3 cellular contexts compared by ENCODE assay signal in the genomic region with DNA sequence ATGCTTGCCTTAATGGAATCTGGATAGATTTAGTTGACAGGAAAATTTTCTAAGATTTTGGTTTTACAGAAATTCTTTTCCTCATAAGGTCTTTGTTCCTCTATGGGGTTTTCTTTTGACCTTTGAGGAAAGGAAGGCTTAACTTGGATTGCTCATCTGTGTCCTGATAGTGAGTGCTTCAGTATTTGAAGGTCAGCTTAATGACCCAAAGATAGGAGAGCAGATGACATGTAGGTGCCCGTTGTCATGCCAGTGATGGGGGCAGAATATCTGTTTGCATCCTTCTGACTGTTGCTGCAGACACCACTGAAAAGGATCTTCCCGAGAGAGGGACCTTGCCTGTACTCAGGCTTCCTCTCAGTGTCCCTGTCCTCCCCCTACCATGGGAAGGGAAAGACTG.
TF ChIP-seq lines count a peak whose summit lies in the region.

No MANE protein-coding gene starts in this region.

TF ChIP-seq in SK-N-SH, 30 proteins besides CTCF, POLR2A, EP300 and RAD21 (continued from another document):
- no peak for TF ChIP-seq USF1 (IDR thresholded peaks at IDR 0.05; ENCODE audit: borderline replicate concordance, low read depth)
- TF ChIP-seq RCOR1 (IDR thresholded peaks at IDR 0.05; ENCODE audit: low read length) = no peak
- TF ChIP-seq ZBTB33 (IDR thresholded peaks at IDR 0.05; ENCODE audit: borderline replicate concordance, low read depth) = no peak
- no peak for TF ChIP-seq GATA2 (CRISPR knock-in tag; IDR thresholded peaks at IDR 0.05)
- TF ChIP-seq EZH2phosphoT487 (IDR thresholded peaks at IDR 0.05; ENCODE audit: borderline replicate concordance, low read depth) = no peak
- TF ChIP-seq GABPA (IDR thresholded peaks at IDR 0.05; ENCODE audit: low read depth) = no peak
- no peak for TF ChIP-seq RXRA (IDR thresholded peaks at IDR 0.05; ENCODE audit: borderline replicate concordance, low read depth)
- no peak for TF ChIP-seq CHD2 (IDR thresholded peaks at IDR 0.05; ENCODE audit: low read length, partially characterized antibody)
- TF ChIP-seq MXI1 (IDR thresholded peaks at IDR 0.05; ENCODE audit: low read depth, low read length) = no peak
- TF ChIP-seq TCF12 (IDR thresholded peaks at IDR 0.05) = no peak
- no peak for TF ChIP-seq TEAD4 (IDR thresholded peaks at IDR 0.05; ENCODE audit: borderline replicate concordance, insufficient read depth)
TF ChIP-seq in SK-N-SH: peak in this region for 0.

TF ChIP-seq in SK-N-SH treated with all-trans-retinoic acid at 6 μM for 48 hours, 23 proteins besides CTCF, POLR2A, EP300 and RAD21 (continued from another document):
- TF ChIP-seq PATZ1 (CRISPR knock-in tag; IDR thresholded peaks at IDR 0.05; ENCODE audit: borderline replicate concordance) (no peak), OSR1 (CRISPR knock-in tag; IDR thresholded peaks at IDR 0.05) (no peak), ISL1 (CRISPR knock-in tag; IDR thresholded peaks at IDR 0.05) (no peak), ESRRG (CRISPR knock-in tag; IDR thresholded peaks at IDR 0.05) (no peak), TSHZ2 (CRISPR knock-in tag; IDR thresholded peaks at IDR 0.05) (no peak), CSDC2 (CRISPR knock-in tag; IDR thresholded peaks at IDR 0.05) (no peak), ZC3H10 (CRISPR knock-in tag; IDR thresholded peaks at IDR 0.05) (no peak), ZFP30 (CRISPR knock-in tag; IDR thresholded peaks at IDR 0.05) (no peak)
- TF ChIP-seq, protein P1, sequence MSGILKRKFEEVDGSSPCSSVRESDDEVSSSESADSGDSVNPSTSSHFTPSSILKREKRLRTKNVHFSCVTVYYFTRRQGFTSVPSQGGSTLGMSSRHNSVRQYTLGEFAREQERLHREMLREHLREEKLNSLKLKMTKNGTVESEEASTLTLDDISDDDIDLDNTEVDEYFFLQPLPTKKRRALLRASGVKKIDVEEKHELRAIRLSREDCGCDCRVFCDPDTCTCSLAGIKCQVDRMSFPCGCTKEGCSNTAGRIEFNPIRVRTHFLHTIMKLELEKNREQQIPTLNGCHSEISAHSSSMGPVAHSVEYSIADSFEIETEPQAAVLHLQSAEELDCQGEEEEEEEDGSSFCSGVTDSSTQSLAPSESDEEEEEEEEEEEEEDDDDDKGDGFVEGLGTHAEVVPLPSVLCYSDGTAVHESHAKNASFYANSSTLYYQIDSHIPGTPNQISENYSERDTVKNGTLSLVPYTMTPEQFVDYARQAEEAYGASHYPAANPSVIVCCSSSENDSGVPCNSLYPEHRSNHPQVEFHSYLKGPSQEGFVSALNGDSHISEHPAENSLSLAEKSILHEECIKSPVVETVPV (CRISPR knock-in tag; IDR thresholded peaks at IDR 0.05) = no peak

TF ChIP-seq in GM23338, 12 proteins besides CTCF, POLR2A, EP300 and RAD21 (continued from another document):
- no peak for TF ChIP-seq ZNF462 (CRISPR knock-in tag; IDR thresholded peaks at IDR 0.05)
- no peak for TF ChIP-seq NANOG (IDR thresholded peaks at IDR 0.05; ENCODE audit: borderline replicate concordance)
